13 cellular contexts compared by ENCODE assay signal in the genomic region with DNA sequence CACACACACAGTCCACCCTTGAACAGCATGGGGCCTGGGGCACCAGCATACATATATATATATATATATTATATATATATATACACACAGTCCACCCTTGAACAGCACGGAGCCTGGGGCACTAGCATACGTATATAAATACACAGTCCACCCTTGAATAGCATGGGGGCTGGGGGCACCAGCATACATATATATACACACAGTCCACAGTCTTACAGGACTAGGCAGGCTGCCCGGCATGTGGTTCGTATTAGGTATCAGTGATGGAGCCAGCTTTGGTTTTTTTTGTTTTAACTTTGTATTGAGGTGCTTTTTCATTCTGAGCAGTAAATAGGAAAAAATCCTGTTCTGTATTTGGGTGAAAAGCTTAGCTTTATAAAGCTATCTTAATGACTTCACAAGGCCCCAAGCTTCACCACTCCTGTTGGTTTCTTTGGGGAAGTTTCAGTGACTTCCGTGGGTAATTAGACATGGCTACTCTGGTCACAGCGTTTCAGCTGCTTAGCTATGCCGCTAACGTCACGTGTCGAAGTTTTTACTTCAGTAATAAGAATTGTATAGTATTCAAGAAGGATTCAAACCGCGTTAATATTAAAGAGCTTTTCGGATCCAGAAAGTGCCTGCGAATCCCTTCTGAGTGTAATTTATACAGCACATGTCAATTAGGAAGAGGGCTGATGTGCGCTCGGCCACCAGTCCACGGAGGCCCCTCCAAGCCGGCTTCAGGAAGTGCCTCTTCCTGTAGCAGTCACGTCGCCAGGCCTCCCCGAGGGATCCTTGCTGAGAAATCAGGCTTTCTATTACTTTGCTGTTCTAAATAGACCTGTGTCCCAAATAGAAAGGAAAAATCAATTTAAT.
DNase-seq lines count a peak whose midpoint lies in the region; TF ChIP-seq lines count a peak whose summit lies in the region.
"Had no signal": no experiment of that assay in that cellular context is flagged by ENCODE, and none has a peak within 500 bp of the region (broad histone marks: within the 10 kb centered on the region; RNA-seq: fewer than 3 reads in every experiment).

No MANE protein-coding gene starts in this region.

- H3K9me3 Mint-ChIP-seq in immature natural killer cell = no peaks in the 10 kb centered on the region
- H3K9me3 Mint-ChIP-seq: activated CD8-positive, alpha-beta T cell treated with anti-CD3 and anti-CD28 coated beads for 36 hours had no signal

- H3K4me3 ChIP-seq in adipocyte (ENCODE audit: low read length) (peak overlapping the region; percentile 74), skeletal muscle tissue (ENCODE audit: low read length in 3 of 3) (peak overlapping the region in 2 of 3 donors; percentile 29 to 60)
- H3K4me3 ChIP-seq: K562, tibial artery had no signal

- H3K27ac Mint-ChIP-seq in immature natural killer cell = peak overlapping the region; percentile 4 to 84 (median 26)
- H3K27ac Mint-ChIP-seq: activated CD8-positive, alpha-beta T cell treated with anti-CD3 and anti-CD28 coated beads for 36 hours had no signal

- peaks cover 4 to 12% (median 7%) of the 10 kb centered on the region in 3 donors for H3K36me3 Mint-ChIP-seq in immature natural killer cell

- peaks cover 0 to 3% (median 0%) of the 10 kb centered on the region in 3 donors for H3K27me3 Mint-ChIP-seq in immature natural killer cell (ENCODE audit: low read depth in 3 of 3)
- H3K27me3 Mint-ChIP-seq: activated CD8-positive, alpha-beta T cell treated with anti-CD3 and anti-CD28 coated beads for 36 hours had no signal

- H3K36me3 ChIP-seq in adipocyte (ENCODE audit: control insufficient read depth, insufficient read depth, low read length, severe bottlenecking) (no peaks in the 10 kb centered on the region), skeletal muscle tissue (ENCODE audit: control insufficient read depth in 3 of 3, insufficient read depth in 3 of 3, low read length in 3 of 3) (peaks cover 0 to 2% (median 0%) of the 10 kb centered on the region in 3 donors)

- peak overlapping the region; percentile 34 to 74 (median 63) for H3K4me3 Mint-ChIP-seq in immature natural killer cell
- H3K4me3 Mint-ChIP-seq: activated CD8-positive, alpha-beta T cell treated with anti-CD3 and anti-CD28 coated beads for 36 hours had no signal

- DNase-seq in GM03348 (ENCODE audit: low spot score) (peak; percentile 32), adipocyte (ENCODE audit: low read depth) (peak; percentile 45), immature natural killer cell (no peak), NCI-H146 (lab: John Stamatoyannopoulos, UW) (no peak), NCI-H510A treated with DMSO at 0.1 percent for 48 hours (lab: John Stamatoyannopoulos, UW) (no peak), GM10266 (ENCODE audit: extremely low spot score) (no peak)
- DNase-seq in activated T-cell treated with anti-CD3 and anti-CD28 coated beads, Interleukin-2, amount 50 U/mL, for 1 hour = no peak
- DNase-seq: activated CD8-positive, alpha-beta T cell treated with anti-CD3 and anti-CD28 coated beads for 36 hours; NCI-H446 treated with DMSO at 0.1 percent for 48 hours; stimulated activated CD4-positive, alpha-beta T cell treated with anti-CD3 and anti-CD28 coated beads, Interleukin-2, amount 100 ng/mL, for 48 hours; tibial artery had no signal

- H3K9me3 ChIP-seq in adipocyte (ENCODE audit: control insufficient read depth, low read length) = no peaks in the 10 kb centered on the region
- no peaks in the 10 kb centered on the region for H3K9me3 ChIP-seq in skeletal muscle tissue (ENCODE audit: control insufficient read depth in 3 of 3, low read length in 3 of 3)
- H3K9me3 ChIP-seq: tibial artery had no signal

- TF ChIP-seq CTCF in GM10266 (IDR thresholded peaks at IDR 0.05; ENCODE audit: control insufficient read depth, insufficient read depth, low read depth, missing control alignments) = no peak

- peak overlapping the region; percentile 65 for H3K27ac ChIP-seq in skeletal muscle tissue (ENCODE audit: low read depth, low read length)
- H3K27ac ChIP-seq: tibial artery had no signal

- peak overlapping the region; percentile 55 for H3K9ac ChIP-seq in adipocyte (ENCODE audit: low read length)
- H3K9ac ChIP-seq in skeletal muscle tissue (ENCODE audit: low read depth in 1 of 3, low read length in 3 of 3) = no peak overlapping the region

- no peaks in the 10 kb centered on the region for H3K27me3 ChIP-seq in adipocyte (replicated peaks; ENCODE audit: control insufficient read depth, insufficient read depth, low read length)
- no peaks in the 10 kb centered on the region for H3K27me3 ChIP-seq in skeletal muscle tissue (ENCODE audit: control insufficient read depth in 3 of 3, insufficient read depth in 3 of 3, low read length in 3 of 3)
- H3K27me3 ChIP-seq: tibial artery had no signal

- peaks cover 15% of the 10 kb centered on the region for H3K4me1 ChIP-seq in adipocyte (ENCODE audit: control insufficient read depth, insufficient read depth, low read length)
- peaks cover 0 to 3% (median 0%) of the 10 kb centered on the region in 3 donors for H3K4me1 ChIP-seq in skeletal muscle tissue (ENCODE audit: control insufficient read depth in 3 of 3, insufficient read depth in 3 of 3, low read length in 3 of 3)
- H3K4me1 ChIP-seq: tibial artery had no signal

- H3K4me1 Mint-ChIP-seq in immature natural killer cell = peaks cover 18 to 41% of the 10 kb centered on the region in 2 donors

Comparison
In these comparisons a context has a peak if more than half of its experiments do, and no peak if none do; other contexts are left out.
1. DNase-seq: peak in GM03348 (single experiment) and adipocyte (single experiment); none in immature natural killer cell (0 of 3), NCI-H146 (single experiment), activated T-cell treated with anti-CD3 and anti-CD28 coated beads, Interleukin-2, amount 50 U/mL, for 1 hour (single experiment), NCI-H510A treated with DMSO at 0.1 percent for 48 hours (single experiment) and GM10266 (single experiment).